In the genomic region with DNA sequence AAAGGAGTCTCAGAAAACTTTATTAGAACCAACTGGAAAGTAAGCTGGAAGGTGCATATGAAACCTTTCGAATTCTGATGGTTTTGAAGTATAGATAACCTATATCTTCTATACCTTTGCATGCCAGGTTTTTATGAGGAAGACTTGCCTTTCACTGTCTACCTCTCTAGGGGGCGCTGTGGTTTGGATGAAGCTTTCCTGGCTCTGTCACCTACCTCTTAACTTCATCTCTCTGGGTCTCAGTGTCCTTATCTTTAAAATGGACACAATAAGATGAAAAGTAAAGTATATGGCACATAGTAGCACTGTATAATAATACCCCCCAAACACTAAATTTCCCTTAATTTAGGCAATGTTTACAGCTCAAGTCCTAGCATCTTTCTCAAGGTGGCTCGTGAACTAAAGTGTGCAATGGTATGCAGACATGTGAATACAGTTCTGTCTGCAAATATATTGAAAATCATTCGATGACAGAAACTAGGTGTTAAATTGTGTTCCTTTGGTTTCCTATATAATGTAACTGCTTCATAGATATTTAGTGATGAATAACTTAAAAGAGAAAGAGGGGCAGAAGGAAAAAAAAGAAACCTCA, we compare ENCODE assay signal across 11 cellular contexts.
DNase-seq lines count a peak whose midpoint lies in the region; ATAC-seq, FAIRE-seq and TF ChIP-seq lines count a peak whose summit lies in the region.
"Had no signal": no experiment of that assay in that cellular context is flagged by ENCODE, and none has a peak within 500 bp of the region (broad histone marks: within the 10 kb centered on the region; RNA-seq: fewer than 3 reads in every experiment).

No MANE protein-coding gene starts in this region.

- SMC1A ChIA-PET in GM12878 (lab: Charles Lee; ENCODE audit: uncharacterized antibody, unreplicated experiment): interaction anchor here (0.8 to 2.2 kb wide), 8 partner anchors 11 to 241 kb away, joined by 3 to 11 read pairs (median 4); no protein-coding TSS in a partner anchor

- no peaks in the 10 kb centered on the region for H3K36me3 ChIP-seq in GM12878 (ENCODE audit: control insufficient read depth in 2 of 2, insufficient read depth in 2 of 2, low read length in 1 of 2)
- H3K36me3 ChIP-seq: BLaER1 had no signal

- H3K27me3 Mint-ChIP-seq in HFFc6 (ENCODE audit: insufficient read depth) (no peaks in the 10 kb centered on the region; the same call in 1 of the 2 replicates), osteocyte (ENCODE audit: unreplicated experiment) (no peaks in the 10 kb centered on the region)
- H3K27me3 Mint-ChIP-seq: activated B cell treated with CpG ODN at 0.5 μM for 24 hours had no signal

- H3K27ac Mint-ChIP-seq in HFFc6 (no peak overlapping the region), osteocyte (ENCODE audit: unreplicated experiment) (no peak overlapping the region)
- H3K27ac Mint-ChIP-seq: activated B cell treated with CpG ODN at 0.5 μM for 24 hours had no signal

- BruUV-seq in GM12878 (replicated peaks; lab: Mats Ljungman, UMichigan): no TSS peak

- in situ Hi-C loops in GM12878 (cut with MboI): loop anchor here (10.0 kb wide), 1 partner anchor 211 kb away; no protein-coding TSS in a partner anchor

- WGBS in GM12878 (ENCODE audit: insufficient coverage, insufficient replicate concordance, low lambda C conversion rate, missing lambda C conversion rate): 49% methylated on average over 4 of the region's 4 CpGs

- POLR2A ChIA-PET in GM12878 (lab: Charles Lee): no interaction called here

- H3K4me1 Mint-ChIP-seq in HFFc6 (ENCODE audit: low read depth) (peaks cover 26% of the 10 kb centered on the region), osteocyte (ENCODE audit: unreplicated experiment) (peaks cover 1% of the 10 kb centered on the region)

- no peaks in the 10 kb centered on the region for H3K27me3 ChIP-seq in GM12878 (replicated peaks in 1 of 2; ENCODE audit: control insufficient read depth in 2 of 2, insufficient read depth in 2 of 2, low read length in 1 of 2)
- H3K27me3 ChIP-seq: BLaER1 had no signal

- H3K9me3 Mint-ChIP-seq in HFFc6 (no peaks in the 10 kb centered on the region), osteocyte (ENCODE audit: unreplicated experiment) (no peaks in the 10 kb centered on the region)
- H3K9me3 Mint-ChIP-seq: activated B cell treated with CpG ODN at 0.5 μM for 24 hours had no signal

- H3K9me3 ChIP-seq in GM12878 (replicated peaks; ENCODE audit: control insufficient read depth, insufficient read depth, low read length): no peaks in the 10 kb centered on the region
- H3K9me3 ChIP-seq: BLaER1 had no signal

- TF ChIP-seq RAD21 in GM12878 (IDR thresholded peaks at IDR 0.05; ENCODE audit: insufficient read depth, low read depth, low read length): peak; percentile 72

- no peak overlapping the region for H2AFZ ChIP-seq in GM12878 (ENCODE audit: control insufficient read depth, low read depth, low read length)

- H3K4me3 Mint-ChIP-seq in HFFc6 (no peak overlapping the region), osteocyte (ENCODE audit: unreplicated experiment) (no peak overlapping the region)
- H3K4me3 Mint-ChIP-seq: activated B cell treated with CpG ODN at 0.5 μM for 24 hours had no signal

- H4K20me1 ChIP-seq in GM12878 (ENCODE audit: control insufficient read depth, insufficient read depth): no peaks in the 10 kb centered on the region
- H4K20me1 ChIP-seq: BLaER1 had no signal

- H3K4me1 ChIP-seq in GM12878 (ENCODE audit: control insufficient read depth, insufficient read depth, low read length): no peaks in the 10 kb centered on the region

- H3K79me2 ChIP-seq in GM12878 (ENCODE audit: control insufficient read depth, insufficient read depth, low read length): no peaks in the 10 kb centered on the region

- CTCF ChIA-PET in GM12878 (lab: Yijun Ruan, JAX): interaction anchor here (0.5 to 3.1 kb wide), 15 partner anchors 9 to 381 kb away, joined by 3 to 27 read pairs (median 4); no protein-coding TSS in a partner anchor

- H3K4me2 ChIP-seq in GM12878 (ENCODE audit: control insufficient read depth, insufficient read depth): no peak overlapping the region
- H3K4me2 ChIP-seq: BLaER1 had no signal

- intact Hi-C loops in GM12878 (cut with micrococcal nuclease; ENCODE audit: unreplicated experiment): loop anchor here (1.0 to 5.0 kb wide), 3 partner anchors 210 to 312 kb away; no protein-coding TSS in a partner anchor

- no peak for TF ChIP-seq POLR2A in GM12878 (IDR thresholded peaks at IDR 0.05; ENCODE audit: low read depth, low read length)

- no peak for TF ChIP-seq EP300 in GM12878 (IDR thresholded peaks at IDR 0.05; ENCODE audit: borderline replicate concordance in 1 of 2, control insufficient read depth in 1 of 2, low read depth in 2 of 2, low read length in 2 of 2)

- peak; percentile 67 for TF ChIP-seq CTCF in HFFc6 (IDR thresholded peaks at IDR 0.05)
- peak; percentile 61 to 67 (median 63); a peak in 5 of 6 replicates for TF ChIP-seq CTCF in GM12878 (IDR thresholded peaks at IDR 0.05 in 2 of 3, conservative IDR thresholded peaks at IDR 0.05 in 1 of 3; ENCODE audit: control insufficient read depth in 2 of 3, extremely low read depth in 1 of 3, insufficient read depth in 1 of 3, low read depth in 3 of 3, low read length in 3 of 3)
- TF ChIP-seq CTCF in osteocyte (IDR thresholded peaks at IDR 0.05): peak; percentile 48

- no peak overlapping the region for H3K27ac ChIP-seq in GM12878 (ENCODE audit: control insufficient read depth, insufficient read depth)
- H3K27ac ChIP-seq: BLaER1 had no signal

- H3K4me3 ChIP-seq in GM12878: no peak overlapping the region
- H3K4me3 ChIP-seq: BLaER1 had no signal

- ATAC-seq in GM12878 (peak; percentile 70), HG02798 (IDR thresholded peaks at IDR 0.05; ENCODE audit: poor library complexity, unreplicated experiment) (no peak)

- no peak overlapping the region for H3K9ac ChIP-seq in GM12878 (ENCODE audit: control insufficient read depth, insufficient read depth, low read length)
- H3K9ac ChIP-seq: BLaER1 had no signal

- DNase-seq in NCI-H748 (lab: John Stamatoyannopoulos, UW; ENCODE audit: unreplicated experiment) (peak; percentile 7), NCI-H748 treated with DMSO at 0.1 percent for 48 hours (lab: John Stamatoyannopoulos, UW) (no peak), HFFc6 (no peak), GM12878 (ENCODE audit: low read depth, low spot score) (no peak), osteocyte (ENCODE audit: extremely low spot score, unreplicated experiment) (no peak), T-helper 9 cell (no peak)
- DNase-seq in activated CD4-positive, CD25-positive, alpha-beta regulatory T cell treated with anti-CD3 and anti-CD28 coated beads, Interleukin-2, amount 50 U/mL, for 72 hours: no peak
- DNase-seq: activated B cell treated with CpG ODN at 0.5 μM for 24 hours, cortex of kidney had no signal

- H3K36me3 Mint-ChIP-seq in HFFc6 (ENCODE audit: low read depth) (no peaks in the 10 kb centered on the region), osteocyte (ENCODE audit: unreplicated experiment) (no peaks in the 10 kb centered on the region)

- RAD21 ChIA-PET in GM12878 (lab: Charles Lee; ENCODE audit: unreplicated experiment): interaction anchor here (0.9 kb wide), 1 partner anchor 240 kb away, joined by 4 read pairs; no protein-coding TSS in a partner anchor

- no peak for FAIRE-seq in GM12878 (lab: Jason Lieb, UNC)

TF ChIP-seq in GM12878, 131 proteins besides CTCF, POLR2A, EP300 and RAD21 (continues in another document):
- TF ChIP-seq ZZZ3 (IDR thresholded peaks at IDR 0.05; ENCODE audit: control insufficient read depth, insufficient read length, low read depth) (no peak), IRF5 (IDR thresholded peaks at IDR 0.05; ENCODE audit: borderline replicate concordance) (no peak)
- TF ChIP-seq, protein P1, sequence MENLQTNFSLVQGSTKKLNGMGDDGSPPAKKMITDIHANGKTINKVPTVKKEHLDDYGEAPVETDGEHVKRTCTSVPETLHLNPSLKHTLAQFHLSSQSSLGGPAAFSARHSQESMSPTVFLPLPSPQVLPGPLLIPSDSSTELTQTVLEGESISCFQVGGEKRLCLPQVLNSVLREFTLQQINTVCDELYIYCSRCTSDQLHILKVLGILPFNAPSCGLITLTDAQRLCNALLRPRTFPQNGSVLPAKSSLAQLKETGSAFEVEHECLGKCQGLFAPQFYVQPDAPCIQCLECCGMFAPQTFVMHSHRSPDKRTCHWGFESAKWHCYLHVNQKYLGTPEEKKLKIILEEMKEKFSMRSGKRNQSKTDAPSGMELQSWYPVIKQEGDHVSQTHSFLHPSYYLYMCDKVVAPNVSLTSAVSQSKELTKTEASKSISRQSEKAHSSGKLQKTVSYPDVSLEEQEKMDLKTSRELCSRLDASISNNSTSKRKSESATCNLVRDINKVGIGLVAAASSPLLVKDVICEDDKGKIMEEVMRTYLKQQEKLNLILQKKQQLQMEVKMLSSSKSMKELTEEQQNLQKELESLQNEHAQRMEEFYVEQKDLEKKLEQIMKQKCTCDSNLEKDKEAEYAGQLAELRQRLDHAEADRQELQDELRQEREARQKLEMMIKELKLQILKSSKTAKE (IDR thresholded peaks at IDR 0.05; ENCODE audit: low read depth, poor library complexity, severe bottlenecking): no peak
